Comparison of ENCODE assay signal across 23 cellular contexts in the genomic region with DNA sequence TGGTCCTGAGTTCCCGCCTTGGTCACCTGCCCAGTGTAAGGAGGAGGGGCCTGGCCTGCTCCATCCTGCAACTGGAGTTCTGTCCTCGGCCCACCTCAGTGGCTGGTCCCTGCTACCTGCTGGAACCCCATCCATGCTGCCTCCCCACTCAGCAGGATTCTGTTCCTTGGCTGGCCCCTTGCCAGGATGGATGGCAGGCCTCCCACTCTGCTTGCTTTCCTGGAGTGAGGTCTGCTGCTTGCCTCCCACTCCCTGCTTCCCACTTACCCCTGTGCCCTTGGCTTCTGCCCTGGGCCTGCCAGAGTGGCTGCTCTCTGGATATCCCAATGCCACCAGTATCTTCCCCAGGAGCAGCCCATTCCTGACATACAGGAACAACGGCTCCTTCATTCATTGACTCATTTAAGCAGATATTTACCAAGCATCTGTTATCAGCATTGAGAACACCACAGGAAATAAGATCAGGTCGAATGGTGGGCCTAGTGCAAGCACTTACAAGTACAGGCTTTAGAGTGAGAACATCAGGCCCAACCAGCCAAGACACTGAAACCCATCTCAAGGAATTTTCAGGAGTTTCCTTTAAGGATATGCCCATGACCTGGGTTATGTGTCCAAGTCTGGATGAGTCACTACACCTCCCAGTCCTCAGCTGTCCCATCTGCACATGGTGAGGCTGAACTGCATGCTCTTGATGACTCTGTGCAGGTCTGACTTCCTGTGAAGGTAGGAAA. TPM values are rescaled to one million over a fixed set of nuclear protein-coding genes. Genes with fewer than 3 reads are reported as not detected.
DNase-seq lines count a peak whose midpoint lies in the region; ATAC-seq, FAIRE-seq and TF ChIP-seq lines count a peak whose summit lies in the region.
"Had no signal": no experiment of that assay in that cellular context is flagged by ENCODE, and none has a peak within 500 bp of the region (broad histone marks: within the 10 kb centered on the region; RNA-seq: fewer than 3 reads in every experiment).

No MANE protein-coding gene starts in this region.

- no peak overlapping the region for H3K27ac Mint-ChIP-seq in activated T-cell treated with anti-CD3 and anti-CD28 coated beads, Interleukin-2, amount 50 U/mL, for 72 hours

- no peak for TF ChIP-seq CTCF in mammary epithelial cell (conservative IDR thresholded peaks at IDR 0.05 in 1 of 2, IDR thresholded peaks at IDR 0.05 in 1 of 2; ENCODE audit: extremely low read depth in 1 of 2, insufficient read depth in 1 of 2, low read depth in 1 of 2, low read length in 2 of 2)
- no peak for TF ChIP-seq CTCF in upper lobe of left lung (IDR thresholded peaks at IDR 0.05)

- H2AFZ ChIP-seq in mammary epithelial cell (ENCODE audit: low read depth, low read length) = no peak overlapping the region

- H3K27ac ChIP-seq in mammary epithelial cell (ENCODE audit: insufficient read depth, low read depth, low read length) (no peak overlapping the region), upper lobe of left lung (no peak overlapping the region)
- H3K27ac ChIP-seq: BLaER1, vagina had no signal

- no peak overlapping the region for H3K9ac ChIP-seq in mammary epithelial cell (ENCODE audit: insufficient read depth, low read length)
- H3K9ac ChIP-seq: BLaER1 had no signal

- H3K79me2 ChIP-seq in mammary epithelial cell (ENCODE audit: insufficient read depth, low read length) = no peaks in the 10 kb centered on the region

- no TSS peak for BruUV-seq in mammary epithelial cell (replicated peaks; lab: Mats Ljungman, UMichigan)

- H3K4me2 ChIP-seq in mammary epithelial cell (ENCODE audit: insufficient read depth, low read depth, low read length) = no peak overlapping the region
- H3K4me2 ChIP-seq: BLaER1 had no signal

- CTCF ChIA-PET in mammary epithelial cell (lab: Charles Lee; ENCODE audit: low non-redundant PET) = no interaction called here

- peak; percentile 13 for FAIRE-seq in HTR-8/SVneo (lab: Jason Lieb, UNC)
- FAIRE-seq: islet of Langerhans had no signal

- DNase-seq in EL = peak; percentile 56
- no peak for DNase-seq in HTR-8/SVneo (ENCODE audit: insufficient read length, low spot score)
- DNase-seq in mammary epithelial cell = peak; percentile 57
- DNase-seq in kidney tubule cell (ENCODE audit: low spot score) = peak; percentile 89
- DNase-seq in upper lobe of left lung = no peak
- DNase-seq in NCI-H1930 (lab: John Stamatoyannopoulos, UW) = no peak
- DNase-seq in activated T-cell treated with anti-CD3 and anti-CD28 coated beads, Interleukin-2, amount 50 U/mL, for 72 hours = no peak
- DNase-seq: activated CD4-positive, alpha-beta T cell treated with anti-CD3 and anti-CD28 coated beads for 1 hour; activated CD8-positive, alpha-beta memory T cell treated with anti-CD3 and anti-CD28 coated beads, Interleukin-2, amount 50 U/mL, for 4 hours; activated naive CD4-positive, alpha-beta T cell treated with Interleukin-2 at 50 U/mL for 16 hours; effector CD4-positive, alpha-beta T cell; glutamatergic neuron; MV-4-11; NCI-H2081 treated with DMSO at 0.1 percent for 48 hours; NCI-H774; nucleus accumbens; RPMI8226; stimulated activated naive CD8-positive, alpha-beta T cell treated with anti-CD3 and anti-CD28 coated beads, Interleukin-15, Interleukin-2, amounts not matched to agents 100 U/mL and 50 U/mL, for 24 hours had no signal

- H4K20me1 ChIP-seq in mammary epithelial cell (ENCODE audit: insufficient read depth, low read length) = no peaks in the 10 kb centered on the region
- H4K20me1 ChIP-seq: BLaER1 had no signal

- dilution Hi-C loops in mammary epithelial cell (cut with HindIII; ENCODE audit: low sequenced_read_pairs) = no loop called here

- intact Hi-C loops in mammary epithelial cell (cut with micrococcal nuclease) = no loop called here

- H3K4me1 Mint-ChIP-seq in activated T-cell treated with anti-CD3 and anti-CD28 coated beads, Interleukin-2, amount 50 U/mL, for 72 hours (ENCODE audit: low read depth) = no peaks in the 10 kb centered on the region

- no peak for TF ChIP-seq POLR2A in upper lobe of left lung (IDR thresholded peaks at IDR 0.05)

- H3K27me3 ChIP-seq in mammary epithelial cell (ENCODE audit: insufficient read depth, low read length) (no peaks in the 10 kb centered on the region), upper lobe of left lung (no peaks in the 10 kb centered on the region)
- H3K27me3 ChIP-seq: BLaER1, vagina had no signal

- no peaks in the 10 kb centered on the region for H3K36me3 Mint-ChIP-seq in activated T-cell treated with anti-CD3 and anti-CD28 coated beads, Interleukin-2, amount 50 U/mL, for 72 hours (ENCODE audit: insufficient read depth in 2 of 2)

- no peak overlapping the region for H3K4me3 Mint-ChIP-seq in activated T-cell treated with anti-CD3 and anti-CD28 coated beads, Interleukin-2, amount 50 U/mL, for 72 hours

- H3K4me1 ChIP-seq in mammary epithelial cell (ENCODE audit: insufficient read depth, low read length) (no peaks in the 10 kb centered on the region), upper lobe of left lung (no peaks in the 10 kb centered on the region)
- H3K4me1 ChIP-seq: vagina had no signal

- 58% methylated on average over 3 of the region's 4 CpGs for WGBS in mammary epithelial cell (ENCODE audit: low coverage, missing lambda C conversion rate)
- WGBS in upper lobe of left lung, 2 donors = 63 to 80% methylated on average over 4 of the region's 4 CpGs

- TF ChIP-seq EP300 in upper lobe of left lung (IDR thresholded peaks at IDR 0.05) = no peak

- no peaks in the 10 kb centered on the region for H3K27me3 Mint-ChIP-seq in activated T-cell treated with anti-CD3 and anti-CD28 coated beads, Interleukin-2, amount 50 U/mL, for 72 hours (ENCODE audit: low read depth)

- in situ Hi-C loops in mammary epithelial cell (cut with MboI; ENCODE audit: low sequenced_read_pairs in 2 of 2) = no loop called here

- H3K36me3 ChIP-seq in mammary epithelial cell (ENCODE audit: insufficient read depth, low read length) = no peaks in the 10 kb centered on the region
- no peaks in the 10 kb centered on the region for H3K36me3 ChIP-seq in upper lobe of left lung
- H3K36me3 ChIP-seq: BLaER1, vagina had no signal

- no peaks in the 10 kb centered on the region for H3K9me3 ChIP-seq in mammary epithelial cell (replicated peaks; ENCODE audit: insufficient read depth, low read length)
- H3K9me3 ChIP-seq in upper lobe of left lung = no peaks in the 10 kb centered on the region
- H3K9me3 ChIP-seq: BLaER1, vagina had no signal

- ATAC-seq in HG02798 (IDR thresholded peaks at IDR 0.05; ENCODE audit: poor library complexity, unreplicated experiment) (no peak), upper lobe of left lung (ENCODE audit: low FRiP score in 2 of 2) (no peak)
- ATAC-seq in activated T-cell treated with anti-CD3 and anti-CD28 coated beads, Interleukin-2, amount 50 U/mL, for 72 hours (replicated peaks in 1 of 2) = no peak
- ATAC-seq: stimulated activated naive CD8-positive, alpha-beta T cell treated with anti-CD3 and anti-CD28 coated beads, Interleukin-15, Interleukin-2, amounts not matched to agents 100 U/mL and 50 U/mL, for 24 hours had no signal

- no peak overlapping the region for H3K4me3 ChIP-seq in mammary epithelial cell (replicated peaks in 1 of 3; ENCODE audit: insufficient read depth in 1 of 3, low read depth in 2 of 3, low read length in 3 of 3)
- no peak overlapping the region for H3K4me3 ChIP-seq in upper lobe of left lung
- H3K4me3 ChIP-seq: BLaER1, vagina had no signal

- H3K9me3 Mint-ChIP-seq in activated T-cell treated with anti-CD3 and anti-CD28 coated beads, Interleukin-2, amount 50 U/mL, for 72 hours = no peaks in the 10 kb centered on the region

RNA-seq across cellular contexts. Expression of a gene that starts 17.0 kb away (rescaled TPM):
- total RNA-seq in mammary epithelial cell = not detected
- polyA plus RNA-seq in mammary epithelial cell = not detected
- polyA minus RNA-seq in mammary epithelial cell = not detected
- total RNA-seq in upper lobe of left lung = 1 to 10 TPM in 1 of 6 donors, under 1 TPM in 2, not detected in 3; 0.30 to 3.9 (median 0.91) TPM
- not detected for total RNA-seq in activated T-cell treated with anti-CD3 and anti-CD28 coated beads, Interleukin-2, amount 50 U/mL, for 72 hours
- total RNA-seq: skeletal muscle tissue had no signal

Comparison
In these comparisons a context has a peak if more than half of its experiments do, and no peak if none do; other contexts are left out.
1. DNase-seq: peak in EL (single experiment), mammary epithelial cell (single experiment) and kidney tubule cell (single experiment); none in HTR-8/SVneo (single experiment), upper lobe of left lung (0 of 2), NCI-H1930 (0 of 2) and activated T-cell treated with anti-CD3 and anti-CD28 coated beads, Interleukin-2, amount 50 U/mL, for 72 hours (0 of 2).